8 cellular contexts compared by ENCODE assay signal in genomic region chr3:186109897-186110803, GRCh38. TPM values are rescaled to one million over a fixed set of nuclear protein-coding genes. Genes with fewer than 3 reads are reported as not detected.
A peak's percentile ranks its signal among the peaks of the same experiment; 100 is the strongest.
DNase-seq lines count a peak whose midpoint lies in the region; ATAC-seq and TF ChIP-seq lines count a peak whose summit lies in the region.

No MANE protein-coding gene starts in this region.

- peak overlapping the region; percentile 67 for H3K4me3 ChIP-seq in OCI-LY7 (ENCODE audit: low read depth, low read length, poor library complexity, severe bottlenecking)
- H3K4me3 ChIP-seq in dorsolateral prefrontal cortex = peak overlapping the region; percentile 35 to 96 (median 81)
- peak overlapping the region; percentile 32 for H3K4me3 ChIP-seq in mucosa of descending colon
- peak overlapping the region; percentile 53 to 58 for H3K4me3 ChIP-seq in uterus

- intact Hi-C loops in OCI-LY7 (cut with micrococcal nuclease; ENCODE audit: unreplicated experiment) = loop anchor here (2.0 to 10.0 kb wide), 3 partner anchors 43 to 131 kb away; no protein-coding TSS in a partner anchor
- intact Hi-C loops in dorsolateral prefrontal cortex (cut with DNase I) = loop anchor here (2.0 to 5.0 kb wide), 4 partner anchors 101 to 128 kb away; no protein-coding TSS in a partner anchor
- intact Hi-C loops in mucosa of descending colon (cut with DNase I, micrococcal nuclease) = no loop called here
- intact Hi-C loops in uterus (cut with DNase I; ENCODE audit: low total_unique reads) = no loop called here

- DNase-seq in NCI-H2107 treated with DMSO at 0.1 percent for 48 hours (lab: John Stamatoyannopoulos, UW; ENCODE audit: unreplicated experiment) (peak; percentile 36), NCI-H2107 (lab: John Stamatoyannopoulos, UW) (no peak), OCI-LY7 (ENCODE audit: low spot score) (no peak), dorsolateral prefrontal cortex (peak in 1 of 10 donors; percentile 7), mucosa of descending colon (peak in 2 of 3 donors; percentile 40 to 58), uterus (peak; percentile 32), Kasumi-1 (lab: John Stamatoyannopoulos, UW) (no peak)
- no peak for DNase-seq in stimulated activated CD4-positive, alpha-beta T cell treated with anti-CD3 and anti-CD28 coated beads, Interleukin-1b, Interleukin-23, amount 100 ng/mL, for 48 hours

- no peak for ATAC-seq in mucosa of descending colon

- H3K36me3 ChIP-seq in OCI-LY7 (ENCODE audit: insufficient read depth, low read length) (no peaks in the 10 kb centered on the region), mucosa of descending colon (ENCODE audit: low read depth) (peaks cover 6% of the 10 kb centered on the region), uterus (no peaks in the 10 kb centered on the region)

- no peaks in the 10 kb centered on the region for H4K20me1 ChIP-seq in OCI-LY7 (ENCODE audit: insufficient read depth, low read length)

- no peaks in the 10 kb centered on the region for H3K79me2 ChIP-seq in OCI-LY7 (ENCODE audit: insufficient read depth, low read depth, low read length)

- no peaks in the 10 kb centered on the region for H3K9me2 ChIP-seq in OCI-LY7 (ENCODE audit: insufficient read depth, low read length)

- TF ChIP-seq POLR2A in uterus (IDR thresholded peaks at IDR 0.05) = no peak

- H3K9me3 ChIP-seq in OCI-LY7 (ENCODE audit: low read length) = no peaks in the 10 kb centered on the region
- no peaks in the 10 kb centered on the region for H3K9me3 ChIP-seq in mucosa of descending colon
- no peaks in the 10 kb centered on the region for H3K9me3 ChIP-seq in uterus

- TF ChIP-seq CTCF in OCI-LY7 (conservative IDR thresholded peaks at IDR 0.05; ENCODE audit: low read length) (no peak), dorsolateral prefrontal cortex (IDR thresholded peaks at IDR 0.05 in 54 of 56, conservative IDR thresholded peaks at IDR 0.05 in 2 of 56; ENCODE audit: low read depth in 1 of 56, partially characterized antibody in 56 of 56) (no peak), mucosa of descending colon (IDR thresholded peaks at IDR 0.05) (no peak), uterus (IDR thresholded peaks at IDR 0.05) (no peak)

- CTCF ChIA-PET in OCI-LY7 (lab: Charles Lee; ENCODE audit: unreplicated experiment) = no interaction called here

- H3K27ac ChIP-seq in OCI-LY7 (ENCODE audit: low read depth, low read length, poor library complexity, severe bottlenecking) (no peak overlapping the region), dorsolateral prefrontal cortex (peak overlapping the region in 54 of 59 donors; percentile 7 to 92 (median 66)), uterus (peak overlapping the region; percentile 89 to 93)

- peak overlapping the region; percentile 71; the same call in 1 of the 2 replicates for H2AFZ ChIP-seq in OCI-LY7 (ENCODE audit: low read length)

- peak overlapping the region; percentile 98 for H3K4me2 ChIP-seq in OCI-LY7 (ENCODE audit: low read length)

- no TSS peak for BruUV-seq in OCI-LY7 (replicated peaks; lab: Mats Ljungman, UMichigan)

- H3K4me1 ChIP-seq in OCI-LY7 (ENCODE audit: insufficient read depth, low read length, poor library complexity, severe bottlenecking) = peaks cover 24% of the 10 kb centered on the region
- H3K4me1 ChIP-seq in mucosa of descending colon (ENCODE audit: low read depth) = peaks cover 30% of the 10 kb centered on the region
- H3K4me1 ChIP-seq in uterus = no peaks in the 10 kb centered on the region

- POLR2A ChIA-PET in OCI-LY7 (lab: Charles Lee) = interaction anchor here (0.5 to 1.0 kb wide), 6 partner anchors 24 to 463 kb away, joined by 3 read pairs; no protein-coding TSS in a partner anchor

- H3K27me3 ChIP-seq in dorsolateral prefrontal cortex = peaks cover 0 to 2% (median 0%) of the 10 kb centered on the region in 45 donors
- H3K27me3 ChIP-seq in uterus = no peaks in the 10 kb centered on the region

RNA-seq across cellular contexts. Expression of gene ETV5, which starts 1.3 kb away (rescaled TPM):
- total RNA-seq in OCI-LY7 (2014; rRNA removed; shearing (Covaris generic)) = 0.85 TPM in 1 of 2 replicates, not detected in the other
- total RNA-seq in OCI-LY7 (2022) (1.1 and 1.2 TPM in 2 replicates), dorsolateral prefrontal cortex (10 to 100 TPM; 21.0 to 97.9 (median 44.5) TPM), mucosa of descending colon (10 to 100 TPM in 1 of 3 donors, 1 to 10 TPM in 2; 3.3 to 10.2 (median 9.2) TPM), uterus (10 to 100 TPM in 2 of 4 donors, 1 to 10 TPM in 2; 2.0 to 39.8 (median 13.8) TPM)

Comparison
In these comparisons a context has a peak if more than half of its experiments do, and no peak if none do; other contexts are left out.
1. DNase-seq: peak in NCI-H2107 treated with DMSO at 0.1 percent for 48 hours (single experiment), mucosa of descending colon (2 of 3) and uterus (2 of 2); none in NCI-H2107 (single experiment), OCI-LY7 (single experiment), stimulated activated CD4-positive, alpha-beta T cell treated with anti-CD3 and anti-CD28 coated beads, Interleukin-1b, Interleukin-23, amount 100 ng/mL, for 48 hours (single experiment) and Kasumi-1 (0 of 2).
2. intact Hi-C loops: an anchor here in OCI-LY7 (2.0 to 10.0 kb wide) and dorsolateral prefrontal cortex (2.0 to 5.0 kb wide); none called in mucosa of descending colon and uterus.
3. Peak in every context shown above with its lines, with median percentiles within 50 percentile points of each other: H3K4me3 ChIP-seq.